1 cellular context compared by ENCODE assay signal in genomic region chr17:75128694-75129505, GRCh38.
TF ChIP-seq lines count a peak whose summit lies in the region.

No MANE protein-coding gene starts in this region.

TF ChIP-seq in HCT116, 20 proteins besides CTCF, POLR2A, EP300 and RAD21:
- no peak for TF ChIP-seq FOSL1 (IDR thresholded peaks at IDR 0.05; ENCODE audit: low read depth)
- no peak for TF ChIP-seq POLR2AphosphoS5 (IDR thresholded peaks at IDR 0.05; ENCODE audit: low read depth, low read length)
- no peak for TF ChIP-seq SRF (IDR thresholded peaks at IDR 0.05; ENCODE audit: low read depth)
- no peak for TF ChIP-seq SIN3A (IDR thresholded peaks at IDR 0.05; ENCODE audit: low read depth)
- TF ChIP-seq ZFX (IDR thresholded peaks at IDR 0.05), result 0 out of 2 replicates have a peak, but pooled peaks have one; percentile 3
- no peak for TF ChIP-seq ZNF274 (IDR thresholded peaks at IDR 0.05; ENCODE audit: low read depth, low read length)
